Comparison of ENCODE assay signal across 12 cellular contexts in genomic region chr1:85398391-85399064, GRCh38.
DNase-seq lines count a peak whose midpoint lies in the region; ATAC-seq, FAIRE-seq and TF ChIP-seq lines count a peak whose summit lies in the region.
"Had no signal": no experiment of that assay in that cellular context is flagged by ENCODE, and none has a peak within 500 bp of the region (broad histone marks: within the 10 kb centered on the region; RNA-seq: fewer than 3 reads in every experiment).

No MANE protein-coding gene starts in this region.

- peaks cover 58% of the 10 kb centered on the region for H3K79me2 ChIP-seq in astrocyte (ENCODE audit: insufficient read depth, low read length)

- ATAC-seq in Right ventricle myocardium inferior = peak; percentile 39
- ATAC-seq in right cardiac atrium = no peak
- peak; percentile 58 for ATAC-seq in left ventricle myocardium superior
- ATAC-seq in upper lobe of right lung = no peak
- ATAC-seq in T-helper 17 cell = no peak
- ATAC-seq: mucosa of descending colon had no signal

- H3K27me3 Mint-ChIP-seq in astrocyte (ENCODE audit: low read depth, unreplicated experiment) (no peaks in the 10 kb centered on the region), T-helper 17 cell (peaks cover 4% of the 10 kb centered on the region)
- H3K27me3 Mint-ChIP-seq: dendritic cell treated with granulocyte-macrophage colony-stimulating factor and Interleukin-4, amounts not matched to agents 40 ng/mL and 50 ng/mL, for 4 days had no signal

- no peaks in the 10 kb centered on the region for H3K4me1 ChIP-seq in right cardiac atrium (ENCODE audit: control insufficient read depth, insufficient read depth, low read length)
- H3K4me1 ChIP-seq in astrocyte (ENCODE audit: insufficient read depth, low read length) = no peaks in the 10 kb centered on the region
- H3K4me1 ChIP-seq in upper lobe of right lung = no peaks in the 10 kb centered on the region
- H3K4me1 ChIP-seq: BLaER1 had no signal

- H3K27me3 ChIP-seq in right cardiac atrium (ENCODE audit: control insufficient read depth, insufficient read depth) (no peaks in the 10 kb centered on the region), astrocyte (ENCODE audit: insufficient read depth, low read length) (no peaks in the 10 kb centered on the region), upper lobe of right lung (no peaks in the 10 kb centered on the region)
- H3K27me3 ChIP-seq: BLaER1 had no signal

- no peak for FAIRE-seq in astrocyte (lab: Jason Lieb, UNC)

- no peak overlapping the region for H3K9ac ChIP-seq in astrocyte (ENCODE audit: low read length)
- H3K9ac ChIP-seq: BLaER1 had no signal

- intact Hi-C loops in Right ventricle myocardium inferior (cut with DNase I) = loop anchor here (1.0 to 5.0 kb wide), 2 partner anchors 90 to 184 kb away; partner anchors contain the start of gene CCN1
- intact Hi-C loops in right cardiac atrium (cut with DNase I) = loop anchor here in 2 of 4 donors (2.0 to 5.0 kb wide), 2 partner anchors 90 to 91 kb away; no protein-coding TSS in a partner anchor
- intact Hi-C loops in left ventricle myocardium superior (cut with micrococcal nuclease) = no loop called here
- intact Hi-C loops in upper lobe of right lung (cut with DNase I) = no loop called here

- TF ChIP-seq CTCF in astrocyte (IDR thresholded peaks at IDR 0.05; ENCODE audit: insufficient read depth, low read depth, low read length) (peak; percentile 34), upper lobe of right lung (IDR thresholded peaks at IDR 0.05) (peak; percentile 22)

- 82% methylated on average over 6 of the region's 6 CpGs for WGBS in right cardiac atrium

- H3K9me3 Mint-ChIP-seq in astrocyte (ENCODE audit: unreplicated experiment) = peaks cover 4% of the 10 kb centered on the region
- H3K9me3 Mint-ChIP-seq: dendritic cell treated with granulocyte-macrophage colony-stimulating factor and Interleukin-4, amounts not matched to agents 40 ng/mL and 50 ng/mL, for 4 days had no signal

- H3K4me1 Mint-ChIP-seq in astrocyte (ENCODE audit: low read depth, unreplicated experiment) (peaks cover 27% of the 10 kb centered on the region), T-helper 17 cell (peaks cover 2% of the 10 kb centered on the region)

- no peaks in the 10 kb centered on the region for H3K9me3 ChIP-seq in right cardiac atrium (ENCODE audit: control insufficient read depth, low read length)
- H3K9me3 ChIP-seq in astrocyte (ENCODE audit: insufficient read depth, low read depth, low read length) = no peaks in the 10 kb centered on the region
- H3K9me3 ChIP-seq in upper lobe of right lung = no peaks in the 10 kb centered on the region
- no peaks in the 10 kb centered on the region for H3K9me3 ChIP-seq in T-helper 17 cell (ENCODE audit: control insufficient read depth, low read length, poor library complexity, severe bottlenecking)
- H3K9me3 ChIP-seq: BLaER1, mucosa of descending colon had no signal

- peaks cover 5% of the 10 kb centered on the region for H3K36me3 ChIP-seq in astrocyte (ENCODE audit: insufficient read depth, low read length)
- H3K36me3 ChIP-seq in upper lobe of right lung = no peaks in the 10 kb centered on the region
- H3K36me3 ChIP-seq: BLaER1 had no signal

- H3K27ac Mint-ChIP-seq in astrocyte (ENCODE audit: unreplicated experiment) (no peak overlapping the region), T-helper 17 cell (no peak overlapping the region)
- H3K27ac Mint-ChIP-seq: dendritic cell treated with granulocyte-macrophage colony-stimulating factor and Interleukin-4, amounts not matched to agents 40 ng/mL and 50 ng/mL, for 4 days had no signal

- no peak overlapping the region for H2AFZ ChIP-seq in astrocyte (ENCODE audit: low read depth, low read length)

- DNase-seq in Right ventricle myocardium inferior (ENCODE audit: missing footprints) (no peak), right cardiac atrium (no peak), astrocyte (ENCODE audit: low read depth) (peak; percentile 41), left ventricle myocardium superior (no peak), upper lobe of right lung (no peak), iPS-NIHi11 (ENCODE audit: low spot score) (no peak), T-helper 17 cell (no peak), cerebellum (ENCODE audit: low spot score) (no peak)
- DNase-seq: activated CD8-positive, alpha-beta memory T cell treated with anti-CD3 and anti-CD28 coated beads for 24 hours; mucosa of descending colon had no signal

- H3K4me3 Mint-ChIP-seq in astrocyte (ENCODE audit: unreplicated experiment) = no peak overlapping the region
- no peak overlapping the region for H3K4me3 Mint-ChIP-seq in T-helper 17 cell
- H3K4me3 Mint-ChIP-seq: dendritic cell treated with granulocyte-macrophage colony-stimulating factor and Interleukin-4, amounts not matched to agents 40 ng/mL and 50 ng/mL, for 4 days had no signal

- no peaks in the 10 kb centered on the region for H4K20me1 ChIP-seq in astrocyte (ENCODE audit: insufficient read depth, low read length)
- H4K20me1 ChIP-seq: BLaER1 had no signal

- H3K36me3 Mint-ChIP-seq in astrocyte (ENCODE audit: low read depth, unreplicated experiment) = peaks cover 4% of the 10 kb centered on the region
- H3K36me3 Mint-ChIP-seq in T-helper 17 cell (ENCODE audit: low read depth) = no peaks in the 10 kb centered on the region

- H3K4me3 ChIP-seq in right cardiac atrium (ENCODE audit: low read length) = no peak overlapping the region
- no peak overlapping the region for H3K4me3 ChIP-seq in astrocyte (ENCODE audit: insufficient read depth, low read depth, low read length)
- no peak overlapping the region for H3K4me3 ChIP-seq in upper lobe of right lung
- H3K4me3 ChIP-seq: BLaER1, mucosa of descending colon had no signal

- no peak overlapping the region for H3K4me2 ChIP-seq in astrocyte (ENCODE audit: low read length)
- H3K4me2 ChIP-seq: BLaER1 had no signal

- H3K27ac ChIP-seq in right cardiac atrium (ENCODE audit: low read length) (no peak overlapping the region), astrocyte (ENCODE audit: low read depth, low read length) (no peak overlapping the region), upper lobe of right lung (no peak overlapping the region)
- H3K27ac ChIP-seq: BLaER1 had no signal

Comparison
In these comparisons a context has a peak if more than half of its experiments do, and no peak if none do; other contexts are left out.
1. ATAC-seq: peak in Right ventricle myocardium inferior (single experiment) and left ventricle myocardium superior (single experiment); none in right cardiac atrium (0 of 2), upper lobe of right lung (single experiment) and T-helper 17 cell (single experiment).